22 cellular contexts compared by ENCODE assay signal in the genomic region with DNA sequence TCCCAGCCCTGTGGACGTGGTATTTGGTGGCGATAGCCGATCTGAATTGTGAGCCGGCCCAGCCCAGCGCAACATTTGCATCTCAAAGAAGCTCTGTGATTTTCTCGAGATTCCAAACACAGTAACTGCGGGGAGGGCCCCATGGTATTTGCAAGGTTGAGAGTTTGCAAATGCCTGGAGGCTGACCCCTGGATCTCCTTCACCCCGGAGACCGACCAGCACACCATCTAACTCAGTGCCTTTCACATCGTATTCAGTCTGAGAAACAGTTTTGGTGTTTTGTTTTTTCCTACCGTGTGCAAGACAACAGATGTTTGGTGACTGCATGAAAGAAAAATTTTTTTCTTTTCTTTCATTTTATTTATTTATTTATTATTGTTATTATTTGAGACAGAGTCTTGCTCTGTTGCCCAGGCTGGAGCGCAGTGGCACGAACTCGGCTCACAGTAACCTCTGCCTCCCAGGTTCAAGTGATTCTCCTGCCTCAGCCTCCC. TPM values are rescaled to one million over a fixed set of nuclear protein-coding genes. Genes with fewer than 3 reads are reported as not detected.
DNase-seq lines count a peak whose midpoint lies in the region; ATAC-seq and TF ChIP-seq lines count a peak whose summit lies in the region.
"Had no signal": no experiment of that assay in that cellular context is flagged by ENCODE, and none has a peak within 500 bp of the region (broad histone marks: within the 10 kb centered on the region; RNA-seq: fewer than 3 reads in every experiment).

No MANE protein-coding gene starts in this region.

- TF ChIP-seq CTCF in WERI-Rb-1 (IDR thresholded peaks at IDR 0.05; ENCODE audit: low read depth, low read length) (no peak), neural crest cell (conservative IDR thresholded peaks at IDR 0.05) (no peak), glutamatergic neuron (IDR thresholded peaks at IDR 0.05; ENCODE audit: partially characterized antibody, unreplicated experiment) (no peak), osteocyte (IDR thresholded peaks at IDR 0.05) (no peak)

- no peak overlapping the region for H3K27ac Mint-ChIP-seq in neural crest cell (ENCODE audit: unreplicated experiment)
- no peak overlapping the region for H3K27ac Mint-ChIP-seq in glutamatergic neuron (ENCODE audit: unreplicated experiment)
- no peak overlapping the region for H3K27ac Mint-ChIP-seq in osteocyte (ENCODE audit: unreplicated experiment)
- H3K27ac Mint-ChIP-seq: CD4-positive, alpha-beta memory T cell had no signal

- DNase-seq in H7 (peak; percentile 80), WERI-Rb-1 (no peak), iPS DF 4.7 (ENCODE audit: extremely low read depth, low spot score) (peak; percentile 86), neural crest cell (ENCODE audit: low read depth, low spot score) (peak; percentile 32), glutamatergic neuron (no peak), osteocyte (ENCODE audit: extremely low spot score, unreplicated experiment) (no peak), AML-193 (lab: John Stamatoyannopoulos, UW) (no peak)
- DNase-seq: Calu3; CD4-positive, alpha-beta memory T cell; DMS53; EL; KG1; MV-4-11; NCI-H1417; NCI-H1930; NCI-H226; NCI-H524; PC-9; SIG-M5 had no signal

- H3K9me3 ChIP-seq in WERI-Rb-1 (ENCODE audit: severe bottlenecking), result no peaks in the 10 kb centered on the region
- H3K9me3 ChIP-seq: BLaER1 had no signal

- no peaks in the 10 kb centered on the region for H3K36me3 Mint-ChIP-seq in neural crest cell (ENCODE audit: low read depth)
- no peaks in the 10 kb centered on the region for H3K36me3 Mint-ChIP-seq in glutamatergic neuron (ENCODE audit: unreplicated experiment)
- no peaks in the 10 kb centered on the region for H3K36me3 Mint-ChIP-seq in osteocyte (ENCODE audit: unreplicated experiment)
- H3K36me3 Mint-ChIP-seq: CD4-positive, alpha-beta memory T cell had no signal

- H3K4me1 Mint-ChIP-seq in neural crest cell (peaks cover 65% of the 10 kb centered on the region), glutamatergic neuron (ENCODE audit: low read depth, unreplicated experiment) (peaks cover 24% of the 10 kb centered on the region), osteocyte (ENCODE audit: unreplicated experiment) (no peaks in the 10 kb centered on the region)

- H3K36me3 ChIP-seq in H7 (replicated peaks; ENCODE audit: control insufficient read depth, insufficient read depth, low read length), result no peaks in the 10 kb centered on the region
- no peaks in the 10 kb centered on the region for H3K36me3 ChIP-seq in WERI-Rb-1
- H3K36me3 ChIP-seq: BLaER1 had no signal

- H3K27me3 Mint-ChIP-seq in neural crest cell (ENCODE audit: low read depth), result no peaks in the 10 kb centered on the region
- H3K27me3 Mint-ChIP-seq in glutamatergic neuron (ENCODE audit: unreplicated experiment), result no peaks in the 10 kb centered on the region
- peaks cover 2% of the 10 kb centered on the region for H3K27me3 Mint-ChIP-seq in osteocyte (ENCODE audit: unreplicated experiment)
- H3K27me3 Mint-ChIP-seq: CD4-positive, alpha-beta memory T cell had no signal

- H3K27ac ChIP-seq in WERI-Rb-1, result peak overlapping the region; percentile 96
- H3K27ac ChIP-seq: BLaER1, PC-9, RWPE1 had no signal

- no peak for ATAC-seq in GM18909 (IDR thresholded peaks at IDR 0.05; ENCODE audit: poor library complexity, unreplicated experiment)

- H3K9me3 Mint-ChIP-seq in neural crest cell (no peaks in the 10 kb centered on the region), glutamatergic neuron (ENCODE audit: unreplicated experiment) (peaks cover 4% of the 10 kb centered on the region), osteocyte (ENCODE audit: unreplicated experiment) (no peaks in the 10 kb centered on the region)

- H3K4me3 Mint-ChIP-seq in neural crest cell, result peak overlapping the region; percentile 39
- no peak overlapping the region for H3K4me3 Mint-ChIP-seq in glutamatergic neuron (ENCODE audit: unreplicated experiment)
- no peak overlapping the region for H3K4me3 Mint-ChIP-seq in osteocyte (ENCODE audit: unreplicated experiment)
- H3K4me3 Mint-ChIP-seq: CD4-positive, alpha-beta memory T cell had no signal

- H3K4me3 ChIP-seq in H7 (ENCODE audit: insufficient read depth, low read depth, low read length) (no peak overlapping the region), WERI-Rb-1 (ENCODE audit: low read depth, low read length) (no peak overlapping the region)
- H3K4me3 ChIP-seq: BLaER1, PC-9 had no signal

- no peaks in the 10 kb centered on the region for H3K27me3 ChIP-seq in H7 (ENCODE audit: control insufficient read depth, insufficient read depth, low read length)
- H3K27me3 ChIP-seq in WERI-Rb-1 (ENCODE audit: insufficient read depth, low read depth, severe bottlenecking), result no peaks in the 10 kb centered on the region
- H3K27me3 ChIP-seq: BLaER1 had no signal

RNA-seq across cellular contexts. Expression of gene MYCN, which starts 40.3 kb away (rescaled TPM):
- total RNA-seq in H7 (2014; rRNA removed; shearing (Covaris generic)), result 48.4 and 49.9 TPM in 2 replicates
- total RNA-seq in neural crest cell (144 and 149 TPM in 2 replicates), glutamatergic neuron (ENCODE audit: unreplicated experiment) (43.8 TPM), osteocyte (0.24 and 0.54 TPM in 2 replicates)
- total RNA-seq: PC-9 had no signal

Comparison
In these comparisons a context has a peak if more than half of its experiments do, and no peak if none do; other contexts are left out.
1. DNase-seq: peak in H7 (single experiment), iPS DF 4.7 (single experiment) and neural crest cell (single experiment); none in WERI-Rb-1 (single experiment), glutamatergic neuron (single experiment), osteocyte (single experiment) and AML-193 (0 of 2).
2. RNA of gene MYCN, which starts 40.3 kb away (total RNA-seq): 144 to 149 TPM in neural crest cell, 48.4 to 49.9 TPM in H7 and 43.8 TPM in glutamatergic neuron (single experiment); 0.24 to 0.54 TPM in osteocyte; every median in the first group is over 10 times any median in the second.